In the genomic region with DNA sequence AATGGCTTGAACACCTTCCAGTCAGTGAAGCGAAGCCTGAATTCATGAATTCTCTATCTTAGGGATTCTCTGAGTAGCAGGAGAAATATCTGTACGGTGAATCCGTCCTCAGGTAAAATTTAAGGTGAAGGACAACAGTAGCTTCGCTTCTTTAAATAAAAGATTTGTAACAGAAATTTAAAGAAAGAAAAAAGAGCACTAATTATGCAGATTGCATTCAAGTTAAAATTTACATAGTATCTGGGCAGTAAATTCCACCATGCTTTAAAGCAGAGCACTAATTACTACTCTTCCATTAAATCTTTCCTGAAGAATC, we compare ENCODE assay signal across 11 cellular contexts.
DNase-seq lines count a peak whose midpoint lies in the region; ATAC-seq and TF ChIP-seq lines count a peak whose summit lies in the region.
"Had no signal": no experiment of that assay in that cellular context is flagged by ENCODE, and none has a peak within 500 bp of the region (broad histone marks: within the 10 kb centered on the region; RNA-seq: fewer than 3 reads in every experiment).

No MANE protein-coding gene starts in this region.

- H3K4me3 ChIP-seq in WERI-Rb-1 (ENCODE audit: low read depth, low read length) = no peak overlapping the region
- no peak overlapping the region for H3K4me3 ChIP-seq in lower lobe of right lung
- H3K4me3 ChIP-seq: BLaER1 treated with 17β-estradiol and CSF1 and Interleukin-3, amounts not matched to agents 10 nM and 100 nM; GM23248 had no signal

- H3K36me3 ChIP-seq in WERI-Rb-1 = no peaks in the 10 kb centered on the region
- no peaks in the 10 kb centered on the region for H3K36me3 ChIP-seq in lower lobe of right lung
- H3K36me3 ChIP-seq: BLaER1 treated with 17β-estradiol and CSF1 and Interleukin-3, amounts not matched to agents 10 nM and 100 nM had no signal

- H3K4me2 ChIP-seq in H9 (ENCODE audit: insufficient read depth, insufficient read length, low read length) = no peak overlapping the region
- H3K4me2 ChIP-seq: BLaER1 treated with 17β-estradiol and CSF1 and Interleukin-3, amounts not matched to agents 10 nM and 100 nM had no signal

- H3K27ac Mint-ChIP-seq in H9 = no peak overlapping the region

- intact Hi-C loops in lower lobe of right lung (cut with DNase I) = loop anchor here (10.0 kb wide), 2 partner anchors 260 to 310 kb away; no protein-coding TSS in a partner anchor

- H3K9me3 Mint-ChIP-seq in H9 = no peaks in the 10 kb centered on the region

- H3K27me3 Mint-ChIP-seq in H9 (ENCODE audit: low read depth) = no peaks in the 10 kb centered on the region; the same call in 1 of the 2 replicates

- TF ChIP-seq CTCF in H9 (conservative IDR thresholded peaks at IDR 0.05) = no peak; the same call in 2 of the 3 replicates
- no peak for TF ChIP-seq CTCF in WERI-Rb-1 (IDR thresholded peaks at IDR 0.05; ENCODE audit: low read depth, low read length)
- peak; percentile 30 for TF ChIP-seq CTCF in lower lobe of right lung (IDR thresholded peaks at IDR 0.05)

- no CpG with 5 or more reads among the region's 4 CpGs for WGBS in H9 (ENCODE audit: extremely low coverage, insufficient read length, low lambda C conversion rate)

- H3K79me2 ChIP-seq in H9 (ENCODE audit: insufficient read depth, low read length) = no peaks in the 10 kb centered on the region

- no peak overlapping the region for H2BK15ac ChIP-seq in H9 (ENCODE audit: low read depth, low read length)

- DNase-seq in H9 (no peak), WERI-Rb-1 (no peak), lower lobe of right lung (no peak), mucosa of gallbladder (ENCODE audit: low spot score) (no peak), iPS-NIHi11 (ENCODE audit: low spot score) (no peak)
- DNase-seq: DMS79 treated with DMSO at 0.1 percent for 48 hours, SIG-M5 had no signal

- H3K4me1 Mint-ChIP-seq in H9 = peaks cover 11 to 15% of the 10 kb centered on the region in 2 experiments

- H3K23ac ChIP-seq in H9 (ENCODE audit: insufficient read length, low read depth, low read length) = no peak overlapping the region

- no peak overlapping the region for H2AK5ac ChIP-seq in H9 (ENCODE audit: insufficient read length, low read length)

- no peaks in the 10 kb centered on the region for H3K79me1 ChIP-seq in H9 (ENCODE audit: insufficient read depth, low read depth, low read length, poor library complexity, severe bottlenecking)

- no peak for ATAC-seq in lower lobe of right lung
- no peak for ATAC-seq in HG03139 (IDR thresholded peaks at IDR 0.05; ENCODE audit: unreplicated experiment)
- no peak for ATAC-seq in GM21381 (IDR thresholded peaks at IDR 0.05; ENCODE audit: unreplicated experiment)

- no peak overlapping the region for H4K91ac ChIP-seq in H9 (ENCODE audit: insufficient read length, low read depth, low read length)

- no peak overlapping the region for H3T11ph ChIP-seq in H9 (ENCODE audit: low read length)

- H3K27me3 ChIP-seq in H9 (ENCODE audit: insufficient read depth, low read length) (no peaks in the 10 kb centered on the region), WERI-Rb-1 (ENCODE audit: insufficient read depth, low read depth, severe bottlenecking) (no peaks in the 10 kb centered on the region), lower lobe of right lung (ENCODE audit: low read depth) (peaks cover 13% of the 10 kb centered on the region)
- H3K27me3 ChIP-seq: BLaER1 treated with 17β-estradiol and CSF1 and Interleukin-3, amounts not matched to agents 10 nM and 100 nM had no signal

- no peak overlapping the region for H2BK12ac ChIP-seq in H9 (ENCODE audit: insufficient read length, low read depth, low read length)

- peak overlapping the region; percentile 44 for H2AFZ ChIP-seq in H9 (ENCODE audit: low read length)
- H2AFZ ChIP-seq: GM23248 had no signal

- H3K36me3 Mint-ChIP-seq in H9 (ENCODE audit: insufficient read depth in 1 of 3, low read depth in 3 of 3) = no peaks in the 10 kb centered on the region

- H3K4ac ChIP-seq in H9 (ENCODE audit: low read depth, low read length) = no peak overlapping the region

- H4K8ac ChIP-seq in H9 (replicated peaks; ENCODE audit: insufficient read length, low read depth, low read length) = no peak overlapping the region

- H4K20me1 ChIP-seq in H9 (ENCODE audit: control insufficient read depth, insufficient read depth, insufficient read length) = no peaks in the 10 kb centered on the region
- H4K20me1 ChIP-seq: BLaER1 treated with 17β-estradiol and CSF1 and Interleukin-3, amounts not matched to agents 10 nM and 100 nM had no signal

- no peak overlapping the region for H2BK5ac ChIP-seq in H9 (ENCODE audit: insufficient read length, low read length)

- no peak overlapping the region for H3K4me3 Mint-ChIP-seq in H9

- no peak overlapping the region for H2BK120ac ChIP-seq in H9 (ENCODE audit: low read depth, low read length, poor library complexity, severe bottlenecking)

- no peak overlapping the region for H3K56ac ChIP-seq in H9 (ENCODE audit: insufficient read length, low read depth, low read length)

- H3K14ac ChIP-seq in H9 (ENCODE audit: insufficient read depth, low read length) = no peak overlapping the region

- H4K5ac ChIP-seq in H9 (ENCODE audit: insufficient read length, low read depth, low read length) = no peak overlapping the region

- H3K9me3 ChIP-seq in H9 (ENCODE audit: control insufficient read depth, low read depth, low read length) = no peaks in the 10 kb centered on the region
- H3K9me3 ChIP-seq in WERI-Rb-1 (ENCODE audit: severe bottlenecking) = no peaks in the 10 kb centered on the region
- no peaks in the 10 kb centered on the region for H3K9me3 ChIP-seq in lower lobe of right lung
- H3K9me3 ChIP-seq: BLaER1 treated with 17β-estradiol and CSF1 and Interleukin-3, amounts not matched to agents 10 nM and 100 nM had no signal

- no peak overlapping the region for H2BK20ac ChIP-seq in H9 (ENCODE audit: low read depth, low read length, poor library complexity, severe bottlenecking)

- no peaks in the 10 kb centered on the region; the same call in 1 of the 2 replicates for H3K4me1 ChIP-seq in H9 (ENCODE audit: insufficient read depth, low read length)
- no peaks in the 10 kb centered on the region for H3K4me1 ChIP-seq in lower lobe of right lung
- H3K4me1 ChIP-seq: BLaER1 treated with 17β-estradiol and CSF1 and Interleukin-3, amounts not matched to agents 10 nM and 100 nM had no signal

- H3K18ac ChIP-seq in H9 (ENCODE audit: insufficient read length, low read depth, low read length) = no peak overlapping the region

- H3K23me2 ChIP-seq in H9 (ENCODE audit: insufficient read length, low read depth, low read length, poor library complexity, severe bottlenecking) = no peaks in the 10 kb centered on the region

- H3K9ac ChIP-seq in H9 (ENCODE audit: extremely low read depth, insufficient read length, low read length) = no peak overlapping the region
- H3K9ac ChIP-seq: BLaER1 treated with 17β-estradiol and CSF1 and Interleukin-3, amounts not matched to agents 10 nM and 100 nM; GM23248 had no signal

- H3K27ac ChIP-seq in H9 (ENCODE audit: insufficient read length, low read depth, low read length) (no peak overlapping the region), WERI-Rb-1 (peak overlapping the region; percentile 62), lower lobe of right lung (no peak overlapping the region)
- H3K27ac ChIP-seq: BLaER1 treated with 17β-estradiol and CSF1 and Interleukin-3, amounts not matched to agents 10 nM and 100 nM; GM23248 had no signal
